7 cellular contexts compared by ENCODE assay signal in genomic region chr17:51258756-51259573, GRCh38. TPM values are rescaled to one million over a fixed set of nuclear protein-coding genes. Genes with fewer than 3 reads are reported as not detected.
DNase-seq lines count a peak whose midpoint lies in the region; ATAC-seq and TF ChIP-seq lines count a peak whose summit lies in the region.

No MANE protein-coding gene starts in this region.

- peak overlapping the region; percentile 93 for H3K4me3 Mint-ChIP-seq in activated naive CD8-positive, alpha-beta T cell treated with anti-CD3 and anti-CD28 coated beads, Interleukin-2, amount 50 U/mL, for 24 hours

- H3K9me3 Mint-ChIP-seq in activated naive CD8-positive, alpha-beta T cell treated with anti-CD3 and anti-CD28 coated beads, Interleukin-2, amount 50 U/mL, for 24 hours, result no peaks in the 10 kb centered on the region

- ATAC-seq in activated naive CD8-positive, alpha-beta T cell treated with anti-CD3 and anti-CD28 coated beads, Interleukin-2, amount 50 U/mL, for 24 hours, result no peak

- no peaks in the 10 kb centered on the region for H3K9me2 ChIP-seq in MM.1S (replicated peaks; ENCODE audit: insufficient read depth, low read length)

- H3K4me1 ChIP-seq in MM.1S (ENCODE audit: low read length) (peaks cover 37% of the 10 kb centered on the region), iPS-18a (ENCODE audit: control insufficient read depth, low read depth, low read length) (peaks cover 14% of the 10 kb centered on the region), skeletal muscle tissue (ENCODE audit: control insufficient read depth in 3 of 3, insufficient read depth in 3 of 3, low read length in 3 of 3) (peaks cover 23 to 39% (median 28%) of the 10 kb centered on the region in 3 donors)

- peaks cover 54% of the 10 kb centered on the region for H3K36me3 Mint-ChIP-seq in activated naive CD8-positive, alpha-beta T cell treated with anti-CD3 and anti-CD28 coated beads, Interleukin-2, amount 50 U/mL, for 24 hours (ENCODE audit: low read depth)

- H3K27me3 ChIP-seq in MM.1S (replicated peaks; ENCODE audit: insufficient read depth, low read length) (no peaks in the 10 kb centered on the region), iPS-18a (ENCODE audit: control insufficient read depth, insufficient read depth, low read length) (no peaks in the 10 kb centered on the region), skeletal muscle tissue (ENCODE audit: control insufficient read depth in 3 of 3, insufficient read depth in 3 of 3, low read length in 3 of 3) (no peaks in the 10 kb centered on the region)

- TF ChIP-seq CTCF in MM.1S (IDR thresholded peaks at IDR 0.05; ENCODE audit: low read length), result no peak

- peak overlapping the region; percentile 90 for H3K4me2 ChIP-seq in MM.1S (ENCODE audit: low read depth, low read length)

- H3K79me2 ChIP-seq in MM.1S (ENCODE audit: low read length), result peaks cover 94% of the 10 kb centered on the region

- H3K4me3 ChIP-seq in MM.1S (ENCODE audit: low read length), result peak overlapping the region; percentile 97
- peak overlapping the region; percentile 97 for H3K4me3 ChIP-seq in iPS-18a (ENCODE audit: low read length)
- H3K4me3 ChIP-seq in skeletal muscle tissue (ENCODE audit: low read length in 3 of 3), result peak overlapping the region; percentile 84 to 100 (median 93)

- peaks cover 73% of the 10 kb centered on the region for H3K4me1 Mint-ChIP-seq in activated naive CD8-positive, alpha-beta T cell treated with anti-CD3 and anti-CD28 coated beads, Interleukin-2, amount 50 U/mL, for 24 hours

- peaks cover 8% of the 10 kb centered on the region; the same call in 1 of the 2 replicates for H4K20me1 ChIP-seq in MM.1S (ENCODE audit: insufficient read depth, low read length)

- peak overlapping the region; percentile 94; the same call in 1 of the 2 replicates for H2AFZ ChIP-seq in MM.1S (ENCODE audit: low read length)

- H3K36me3 ChIP-seq in MM.1S (replicated peaks; ENCODE audit: insufficient read depth, low read length) (peaks cover 3% of the 10 kb centered on the region; the same call in 1 of the 2 replicates), iPS-18a (ENCODE audit: control insufficient read depth, low read depth, low read length) (peaks cover 47% of the 10 kb centered on the region), skeletal muscle tissue (ENCODE audit: control insufficient read depth in 3 of 3, insufficient read depth in 3 of 3, low read length in 3 of 3) (peaks cover 5 to 9% (median 8%) of the 10 kb centered on the region in 3 donors)

- H3K9ac ChIP-seq in MM.1S (ENCODE audit: low read length) (peak overlapping the region; percentile 96), iPS-18a (ENCODE audit: low read length) (peak overlapping the region; percentile 97), skeletal muscle tissue (ENCODE audit: low read depth in 1 of 3, low read length in 3 of 3) (peak overlapping the region; percentile 93 to 99 (median 97))

- H3K9me3 ChIP-seq in MM.1S (replicated peaks; ENCODE audit: insufficient read depth, low read length), result no peaks in the 10 kb centered on the region
- H3K9me3 ChIP-seq in iPS-18a (ENCODE audit: control insufficient read depth, low read depth, low read length), result no peaks in the 10 kb centered on the region
- no peaks in the 10 kb centered on the region for H3K9me3 ChIP-seq in skeletal muscle tissue (ENCODE audit: control insufficient read depth in 3 of 3, low read length in 3 of 3)

- peaks cover 4% of the 10 kb centered on the region; the same call in 1 of the 2 replicates for H3F3A ChIP-seq in MM.1S (ENCODE audit: insufficient read depth, low read length)

- H3K27ac ChIP-seq in MM.1S (ENCODE audit: low read length) (no peak overlapping the region), iPS-18a (ENCODE audit: low read length) (peak overlapping the region; percentile 100), skeletal muscle tissue (ENCODE audit: low read depth, low read length) (peak overlapping the region; percentile 97)

- H3K27ac Mint-ChIP-seq in activated naive CD8-positive, alpha-beta T cell treated with anti-CD3 and anti-CD28 coated beads, Interleukin-2, amount 50 U/mL, for 24 hours, result peak overlapping the region; percentile 82

- DNase-seq in G401 (ENCODE audit: low spot score), result peak; percentile 43
- DNase-seq in MM.1S, result no peak
- peak; percentile 30 for DNase-seq in activated naive CD8-positive, alpha-beta T cell treated with anti-CD3 and anti-CD28 coated beads, Interleukin-2, amount 50 U/mL, for 24 hours
- no peak for DNase-seq in activated CD4-positive, CD25-positive, alpha-beta regulatory T cell treated with anti-CD3 and anti-CD28 coated beads, Interleukin-2, amount 50 U/mL, for 72 hours
- no peak for DNase-seq in NCI-H1436 treated with DMSO at 0.1 percent for 48 hours (lab: John Stamatoyannopoulos, UW)

- in situ Hi-C loops in G401 (cut with HindIII; ENCODE audit: low sequenced_read_pairs), result no loop called here

- H3K27me3 Mint-ChIP-seq in activated naive CD8-positive, alpha-beta T cell treated with anti-CD3 and anti-CD28 coated beads, Interleukin-2, amount 50 U/mL, for 24 hours, result no peaks in the 10 kb centered on the region

RNA-seq across cellular contexts. Expression of gene MBTD1, which starts 0.9 kb away (rescaled TPM):
- 6.5 and 14.0 TPM in 2 replicates for total RNA-seq in G401 (2014; rRNA removed; shearing (Covaris generic))
- 34.4 TPM for total RNA-seq in skeletal muscle tissue

RNA-seq across cellular contexts. Expression of gene UTP18, which starts 1.4 kb away (rescaled TPM):
- total RNA-seq in G401 (2014; rRNA removed; shearing (Covaris generic)), result 133 and 139 TPM in 2 replicates
- 24.0 TPM for total RNA-seq in skeletal muscle tissue

Comparison
In these comparisons a context has a peak if more than half of its experiments do, and no peak if none do; other contexts are left out.
1. DNase-seq: peak in G401 (single experiment) and activated naive CD8-positive, alpha-beta T cell treated with anti-CD3 and anti-CD28 coated beads, Interleukin-2, amount 50 U/mL, for 24 hours (single experiment); none in MM.1S (single experiment), activated CD4-positive, CD25-positive, alpha-beta regulatory T cell treated with anti-CD3 and anti-CD28 coated beads, Interleukin-2, amount 50 U/mL, for 72 hours (single experiment) and NCI-H1436 treated with DMSO at 0.1 percent for 48 hours (single experiment).
2. Peak in every context shown above with its lines, with median percentiles within 50 percentile points of each other: H3K4me3 ChIP-seq and H3K9ac ChIP-seq.